34 cellular contexts compared by ENCODE assay signal in genomic region chr4:8297141-8297601, GRCh38. TPM values are rescaled to one million over a fixed set of nuclear protein-coding genes. Genes with fewer than 3 reads are reported as not detected.
DNase-seq lines count a peak whose midpoint lies in the region; ATAC-seq, FAIRE-seq and TF ChIP-seq lines count a peak whose summit lies in the region.
"Had no signal": no experiment of that assay in that cellular context is flagged by ENCODE, and none has a peak within 500 bp of the region (broad histone marks: within the 10 kb centered on the region; RNA-seq: fewer than 3 reads in every experiment).

No MANE protein-coding gene starts in this region.

- peak; percentile 7 for DNase-seq in activated naive CD4-positive, alpha-beta T cell treated with anti-CD3 and anti-CD28 coated beads, Interleukin-2, amount 50 U/mL, for 16 hours
- DNase-seq in activated naive CD4-positive, alpha-beta T cell (lab: John Stamatoyannopoulos, UW): no peak
- DNase-seq in WTC11 (ENCODE audit: low spot score): peak; percentile 3
- DNase-seq in right lobe of liver: peak in 2 of 3 donors; percentile 23 to 35
- no peak for DNase-seq in stimulated activated effector memory CD8-positive, alpha-beta T cell treated with anti-CD3 and anti-CD28 coated beads, Interleukin-12 subunit alpha, Interleukin-12 subunit beta, amount 100 ng/mL, for 72 hours (ENCODE audit: low spot score in 2 of 2)
- DNase-seq in germinal center (ENCODE audit: low spot score): no peak
- no peak for DNase-seq in GM19239 (ENCODE audit: insufficient read length, low spot score)
- DNase-seq: activated CD4-positive, alpha-beta T cell treated with anti-CD3 and anti-CD28 coated beads, Interleukin-2, amount 10 ng/mL, durations not matched to agents 24 days and 14 days; activated T-cell treated with anti-CD3 and anti-CD28 coated beads, Interleukin-2, amount 50 U/mL, for 24 hours; CD8-positive, alpha-beta T cell; cerebellar nuclear complex; DMS 273 treated with DMSO at 0.1 percent for 48 hours; foreskin melanocyte; mesenchymal stem cell; NCI-H1092 treated with DMSO at 0.1 percent for 48 hours; NCI-H1694 treated with DMSO at 0.1 percent for 48 hours; NCI-H2171; RPMI8226; stimulated activated CD4-positive, alpha-beta T cell treated with anti-CD3 and anti-CD28 coated beads, Interleukin-15, amount 100 ng/mL, for 24 hours; stimulated activated naive B cell treated with anti-CD40 and anti-IgM and Interleukin-4, amounts not matched to agents 10 μg/mL and 1 μg/mL and 100 μg/mL, for 72 hours; T-cell had no signal

- H3K4me1 ChIP-seq in right lobe of liver: no peaks in the 10 kb centered on the region
- H3K4me1 ChIP-seq: adrenal gland, body of pancreas, suprapubic skin, upper lobe of left lung had no signal

- intact Hi-C loops in right lobe of liver (cut with DNase I): no loop called here

- H3K27me3 ChIP-seq in right lobe of liver: no peaks in the 10 kb centered on the region
- H3K27me3 ChIP-seq: adrenal gland, body of pancreas, hepatocyte, suprapubic skin, upper lobe of left lung had no signal

- H3K36me3 Mint-ChIP-seq in WTC11: peaks cover 5% of the 10 kb centered on the region; the same call in 1 of the 2 replicates
- H3K36me3 Mint-ChIP-seq in stimulated activated effector memory CD8-positive, alpha-beta T cell treated with anti-CD3 and anti-CD28 coated beads, Interleukin-12 subunit alpha, Interleukin-12 subunit beta, amount 100 ng/mL, for 72 hours: no peaks in the 10 kb centered on the region
- H3K36me3 Mint-ChIP-seq: CD8-positive, alpha-beta T cell; stimulated activated naive B cell treated with anti-CD40 and anti-IgM and Interleukin-4, amounts not matched to agents 10 μg/mL and 1 μg/mL and 100 μg/mL, for 72 hours; T-cell had no signal

- H3K4me1 Mint-ChIP-seq in WTC11: no peaks in the 10 kb centered on the region
- H3K4me1 Mint-ChIP-seq in stimulated activated effector memory CD8-positive, alpha-beta T cell treated with anti-CD3 and anti-CD28 coated beads, Interleukin-12 subunit alpha, Interleukin-12 subunit beta, amount 100 ng/mL, for 72 hours: no peaks in the 10 kb centered on the region
- H3K4me1 Mint-ChIP-seq: activated CD4-positive, alpha-beta T cell treated with anti-CD3 and anti-CD28 coated beads, Interleukin-2, amount 10 ng/mL, durations not matched to agents 24 days and 14 days; stimulated activated naive B cell treated with anti-CD40 and anti-IgM and Interleukin-4, amounts not matched to agents 10 μg/mL and 1 μg/mL and 100 μg/mL, for 72 hours; T-cell had no signal

- no peak for TF ChIP-seq POLR2A in right lobe of liver (IDR thresholded peaks at IDR 0.05)

- no peak overlapping the region for H3K27ac ChIP-seq in right lobe of liver
- H3K27ac ChIP-seq: adrenal gland, body of pancreas, hepatocyte, suprapubic skin, WERI-Rb-1 had no signal

- H3K4me3 ChIP-seq in right lobe of liver: no peak overlapping the region
- H3K4me3 ChIP-seq: adrenal gland, body of pancreas, hepatocyte, suprapubic skin, upper lobe of left lung had no signal

- H3K9me3 Mint-ChIP-seq in WTC11: peaks cover 18% of the 10 kb centered on the region
- peaks cover 11% of the 10 kb centered on the region for H3K9me3 Mint-ChIP-seq in stimulated activated effector memory CD8-positive, alpha-beta T cell treated with anti-CD3 and anti-CD28 coated beads, Interleukin-12 subunit alpha, Interleukin-12 subunit beta, amount 100 ng/mL, for 72 hours

- no CpG with 5 or more reads among the region's 9 CpGs for WGBS in right lobe of liver (ENCODE audit: insufficient coverage, low coverage, low lambda C conversion rate, missing lambda C conversion rate)

- ATAC-seq in WTC11 (no peak), right lobe of liver (peak in 2 of 4 donors; percentile 10 to 17), GM18861 (IDR thresholded peaks at IDR 0.05; ENCODE audit: unreplicated experiment) (no peak)
- ATAC-seq in stimulated activated effector memory CD8-positive, alpha-beta T cell treated with anti-CD3 and anti-CD28 coated beads, Interleukin-12 subunit alpha, Interleukin-12 subunit beta, amount 100 ng/mL, for 72 hours: peak; percentile 22
- ATAC-seq: body of pancreas; CD8-positive, alpha-beta T cell; left colon; T-cell had no signal

- no peak for FAIRE-seq in GM19239 (lab: Jason Lieb, UNC)
- FAIRE-seq: A204.1, H54 had no signal

- no peak overlapping the region for H3K4me3 Mint-ChIP-seq in WTC11
- H3K4me3 Mint-ChIP-seq in stimulated activated effector memory CD8-positive, alpha-beta T cell treated with anti-CD3 and anti-CD28 coated beads, Interleukin-12 subunit alpha, Interleukin-12 subunit beta, amount 100 ng/mL, for 72 hours: no peak overlapping the region
- H3K4me3 Mint-ChIP-seq: activated CD4-positive, alpha-beta T cell treated with anti-CD3 and anti-CD28 coated beads, Interleukin-2, amount 10 ng/mL, durations not matched to agents 24 days and 14 days; activated T-cell treated with anti-CD3 and anti-CD28 coated beads, Interleukin-2, amount 50 U/mL, for 24 hours; CD8-positive, alpha-beta T cell; stimulated activated naive B cell treated with anti-CD40 and anti-IgM and Interleukin-4, amounts not matched to agents 10 μg/mL and 1 μg/mL and 100 μg/mL, for 72 hours; T-cell had no signal

- no peaks in the 10 kb centered on the region for H3K36me3 ChIP-seq in right lobe of liver
- H3K36me3 ChIP-seq: adrenal gland, suprapubic skin, upper lobe of left lung, WERI-Rb-1 had no signal

- peaks cover 3% of the 10 kb centered on the region; the same call in 1 of the 2 replicates for H3K27me3 Mint-ChIP-seq in WTC11 (ENCODE audit: low read depth)
- H3K27me3 Mint-ChIP-seq: activated T-cell treated with anti-CD3 and anti-CD28 coated beads, Interleukin-2, amount 50 U/mL, for 24 hours had no signal

- H3K9me3 ChIP-seq in right lobe of liver: no peaks in the 10 kb centered on the region
- H3K9me3 ChIP-seq: adrenal gland, body of pancreas, suprapubic skin, upper lobe of left lung had no signal

- H3K27ac Mint-ChIP-seq in WTC11: no peak overlapping the region
- H3K27ac Mint-ChIP-seq in stimulated activated effector memory CD8-positive, alpha-beta T cell treated with anti-CD3 and anti-CD28 coated beads, Interleukin-12 subunit alpha, Interleukin-12 subunit beta, amount 100 ng/mL, for 72 hours: no peak overlapping the region
- H3K27ac Mint-ChIP-seq: activated CD4-positive, alpha-beta T cell treated with anti-CD3 and anti-CD28 coated beads, Interleukin-2, amount 10 ng/mL, durations not matched to agents 24 days and 14 days; activated T-cell treated with anti-CD3 and anti-CD28 coated beads, Interleukin-2, amount 50 U/mL, for 24 hours; CD8-positive, alpha-beta T cell; progenitor cell of endocrine pancreas; stimulated activated naive B cell treated with anti-CD40 and anti-IgM and Interleukin-4, amounts not matched to agents 10 μg/mL and 1 μg/mL and 100 μg/mL, for 72 hours; T-cell had no signal

- TF ChIP-seq CTCF in WTC11 (IDR thresholded peaks at IDR 0.05): no peak
- TF ChIP-seq CTCF in right lobe of liver (IDR thresholded peaks at IDR 0.05): no peak

- CTCF ChIA-PET in WTC11 (lab: Charles Lee): no interaction called here

- POLR2A ChIA-PET in WTC11 (lab: Charles Lee): no interaction called here

TF ChIP-seq in WTC11, 78 proteins besides CTCF, POLR2A, EP300 and RAD21 (continues in another document):
- TF ChIP-seq ERG (CRISPR knock-in tag; IDR thresholded peaks at IDR 0.05): no peak
- no peak for TF ChIP-seq E2F1 (CRISPR knock-in tag; IDR thresholded peaks at IDR 0.05)
- TF ChIP-seq NFE2L1 (CRISPR knock-in tag; IDR thresholded peaks at IDR 0.05): no peak
- TF ChIP-seq USF2 (CRISPR knock-in tag; IDR thresholded peaks at IDR 0.05): no peak
- TF ChIP-seq CREB1 (CRISPR knock-in tag; IDR thresholded peaks at IDR 0.05): no peak

RNA-seq across cellular contexts. Expression of gene HTRA3, which starts 27.6 kb away (rescaled TPM):
- 2.3 to 5.5 TPM (median 4.8 TPM) in 3 replicates for total RNA-seq in WTC11 (2021)
- total RNA-seq in right lobe of liver: 1 to 10 TPM in 3 of 6 experiments, under 1 TPM in 3; 0.32 to 1.6 (median 1.0) TPM
- total RNA-seq: activated CD4-positive, alpha-beta T cell treated with anti-CD3 and anti-CD28 coated beads, Interleukin-2, amount 10 ng/mL, durations not matched to agents 24 days and 14 days; activated CD8-positive, alpha-beta memory T cell treated with anti-CD3 and anti-CD28 coated beads for 36 hours; CD8-positive, alpha-beta T cell; NCI-H460 had no signal

Comparison
In these comparisons a context has a peak if more than half of its experiments do, and no peak if none do; other contexts are left out.
1. DNase-seq: peak in activated naive CD4-positive, alpha-beta T cell treated with anti-CD3 and anti-CD28 coated beads, Interleukin-2, amount 50 U/mL, for 16 hours (single experiment), WTC11 (single experiment) and right lobe of liver (2 of 3); none in activated naive CD4-positive, alpha-beta T cell (0 of 4), stimulated activated effector memory CD8-positive, alpha-beta T cell treated with anti-CD3 and anti-CD28 coated beads, Interleukin-12 subunit alpha, Interleukin-12 subunit beta, amount 100 ng/mL, for 72 hours (0 of 2), germinal center (single experiment) and GM19239 (single experiment).